In genomic region chr3:119085070-119085439, GRCh38 we compare ENCODE assay signal across 1 cellular context.
TF ChIP-seq lines count a peak whose summit lies in the region.

No MANE protein-coding gene starts in this region.

TF ChIP-seq in GM23338, 12 proteins besides CTCF, POLR2A, EP300 and RAD21 (continued from another document):
- TF ChIP-seq ZNF462 (CRISPR knock-in tag; IDR thresholded peaks at IDR 0.05) (no peak), ETS1 (IDR thresholded peaks at IDR 0.05) (no peak), ZNF114 (CRISPR knock-in tag; IDR thresholded peaks at IDR 0.05) (no peak)
